In genomic region chr16:25257504-25257955, GRCh38 we compare ENCODE assay signal across 1 cellular context.
TF ChIP-seq lines count a peak whose summit lies in the region.

TSS of gene ZKSCAN2 (minus strand) at chr16:25257845. CDS start at chr16:25257127, 718 bp downstream.

TF ChIP-seq in H1, 55 proteins besides CTCF, POLR2A, EP300 and RAD21 (continued from another document):
- TF ChIP-seq, protein P1, sequence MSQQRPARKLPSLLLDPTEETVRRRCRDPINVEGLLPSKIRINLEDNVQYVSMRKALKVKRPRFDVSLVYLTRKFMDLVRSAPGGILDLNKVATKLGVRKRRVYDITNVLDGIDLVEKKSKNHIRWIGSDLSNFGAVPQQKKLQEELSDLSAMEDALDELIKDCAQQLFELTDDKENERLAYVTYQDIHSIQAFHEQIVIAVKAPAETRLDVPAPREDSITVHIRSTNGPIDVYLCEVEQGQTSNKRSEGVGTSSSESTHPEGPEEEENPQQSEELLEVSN (IDR thresholded peaks at IDR 0.05) = no peak
- TF ChIP-seq RNF2 (IDR thresholded peaks at IDR 0.05; ENCODE audit: borderline replicate concordance, low read depth, low read length, missing control alignments, poor library complexity, severe bottlenecking) = no peak
- TF ChIP-seq BACH1 (IDR thresholded peaks at IDR 0.05; ENCODE audit: low read length) = peak; percentile 5; the same call in 1 of the 2 replicates
- TF ChIP-seq SUZ12 (IDR thresholded peaks at IDR 0.05; ENCODE audit: low read length) = peak; percentile 11; the same call in 1 of the 2 replicates
- TF ChIP-seq TBP (IDR thresholded peaks at IDR 0.05; ENCODE audit: low read depth, low read length) = peak; percentile 49; the same call in 1 of the 2 replicates
- TF ChIP-seq MAX (IDR thresholded peaks at IDR 0.05) = no peak
- no peak for TF ChIP-seq SAP30 (IDR thresholded peaks at IDR 0.05; ENCODE audit: insufficient read depth, insufficient replicate concordance, low read length)
- TF ChIP-seq HDAC2 (IDR thresholded peaks at IDR 0.05; ENCODE audit: borderline replicate concordance in 1 of 2, low read depth in 2 of 2, low read length in 2 of 2) = 0 out of 4 replicates have a peak, but pooled peaks of 1 of the 2 experiments have one; percentile 15
- TF ChIP-seq SRF (IDR thresholded peaks at IDR 0.05; ENCODE audit: low read depth, low read length) = no peak
- no peak for TF ChIP-seq CHD7 (IDR thresholded peaks at IDR 0.05; ENCODE audit: insufficient replicate concordance, low read length)
- TF ChIP-seq PHF8 (conservative IDR thresholded peaks at IDR 0.05; ENCODE audit: low read depth, low read length) = peak; percentile 99
- no peak for TF ChIP-seq NANOG (IDR thresholded peaks at IDR 0.05; ENCODE audit: insufficient read depth, low read depth, low read length, poor library complexity, severe bottlenecking)
- TF ChIP-seq CREB1 (IDR thresholded peaks at IDR 0.05) = no peak
- no peak for TF ChIP-seq CBX8 (IDR thresholded peaks at IDR 0.05; ENCODE audit: borderline replicate concordance, low read depth, low read length)
- no peak for TF ChIP-seq SIN3A (conservative IDR thresholded peaks at IDR 0.05 in 1 of 2, IDR thresholded peaks at IDR 0.05 in 1 of 2; ENCODE audit: low read depth in 1 of 2, low read length in 2 of 2)
